23 cellular contexts compared by ENCODE assay signal in the genomic region with DNA sequence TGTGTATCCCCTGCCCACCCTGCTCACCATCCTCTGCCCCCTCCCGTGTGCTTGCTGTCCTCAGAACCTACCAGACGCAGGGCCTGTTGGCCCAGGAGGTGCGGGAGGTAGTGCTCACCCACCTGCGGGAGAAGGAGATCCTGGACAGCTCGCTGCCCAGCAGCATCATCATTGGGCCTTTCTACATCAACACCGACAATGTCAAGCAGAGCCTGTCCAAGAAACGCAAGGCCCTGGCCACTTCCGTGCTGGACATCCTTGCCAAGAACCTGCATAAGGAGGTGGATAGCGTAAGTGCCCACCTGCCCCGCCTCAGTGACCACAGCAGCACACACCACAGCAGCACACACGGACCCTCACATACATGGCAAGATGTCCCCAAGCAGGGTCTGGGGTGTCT.
"Had no signal": no experiment of that assay in that cellular context is flagged by ENCODE, and none has a peak within 500 bp of the region (broad histone marks: within the 10 kb centered on the region; RNA-seq: fewer than 3 reads in every experiment).

No MANE protein-coding gene starts in this region.

- H3K4me1 Mint-ChIP-seq: endodermal cell, mesothelial cell of epicardium, neural crest cell had no signal

- ATAC-seq: left lobe of liver, lower lobe of right lung, pancreas, sciatic nerve had no signal

- H3K27ac Mint-ChIP-seq: endodermal cell, memory B cell, mesothelial cell of epicardium, natural killer cell had no signal

- H3K27ac ChIP-seq: hepatocyte, lower lobe of right lung, pancreas, prostate gland, stomach, thoracic aorta, transverse colon had no signal

- H3K4me1 ChIP-seq: lower lobe of right lung, pancreas, prostate gland, transverse colon had no signal

- H3K27me3 ChIP-seq: hepatocyte, pancreas, stomach, transverse colon had no signal

- H3K27me3 Mint-ChIP-seq: memory B cell had no signal

- H3K9me3 ChIP-seq: lower lobe of right lung, pancreas, prostate gland, stomach, thoracic aorta, transverse colon had no signal

- H3K4me3 ChIP-seq: hepatocyte, lower lobe of right lung, pancreas, prostate gland, stomach, thoracic aorta, transverse colon had no signal

- H3K4me3 Mint-ChIP-seq: endodermal cell, memory B cell, mesothelial cell of epicardium, natural killer cell, neural crest cell had no signal

- H3K36me3 Mint-ChIP-seq: mesothelial cell of epicardium, natural killer cell had no signal

- DNase-seq: effector CD4-positive, alpha-beta T cell; endodermal cell; foreskin melanocyte; head of caudate nucleus; islet precursor cell; natural killer cell; nucleus accumbens; stimulated activated CD4-positive, alpha-beta T cell treated with anti-CD3 and anti-CD28 coated beads, Interleukin-2, amount 100 ng/mL, for 24 hours; stimulated activated CD4-positive, alpha-beta T cell treated with anti-CD3 and anti-CD28 coated beads, Interleukin-4, amount 100 ng/mL, for 4 hours; stimulated activated naive CD4-positive, alpha-beta T cell; stomach; substantia nigra; transverse colon had no signal

- H3K9me3 Mint-ChIP-seq: endodermal cell, memory B cell, mesothelial cell of epicardium, natural killer cell, neural crest cell had no signal

- H3K36me3 ChIP-seq: pancreas, prostate gland, transverse colon had no signal
